12 cellular contexts compared by ENCODE assay signal in the genomic region with DNA sequence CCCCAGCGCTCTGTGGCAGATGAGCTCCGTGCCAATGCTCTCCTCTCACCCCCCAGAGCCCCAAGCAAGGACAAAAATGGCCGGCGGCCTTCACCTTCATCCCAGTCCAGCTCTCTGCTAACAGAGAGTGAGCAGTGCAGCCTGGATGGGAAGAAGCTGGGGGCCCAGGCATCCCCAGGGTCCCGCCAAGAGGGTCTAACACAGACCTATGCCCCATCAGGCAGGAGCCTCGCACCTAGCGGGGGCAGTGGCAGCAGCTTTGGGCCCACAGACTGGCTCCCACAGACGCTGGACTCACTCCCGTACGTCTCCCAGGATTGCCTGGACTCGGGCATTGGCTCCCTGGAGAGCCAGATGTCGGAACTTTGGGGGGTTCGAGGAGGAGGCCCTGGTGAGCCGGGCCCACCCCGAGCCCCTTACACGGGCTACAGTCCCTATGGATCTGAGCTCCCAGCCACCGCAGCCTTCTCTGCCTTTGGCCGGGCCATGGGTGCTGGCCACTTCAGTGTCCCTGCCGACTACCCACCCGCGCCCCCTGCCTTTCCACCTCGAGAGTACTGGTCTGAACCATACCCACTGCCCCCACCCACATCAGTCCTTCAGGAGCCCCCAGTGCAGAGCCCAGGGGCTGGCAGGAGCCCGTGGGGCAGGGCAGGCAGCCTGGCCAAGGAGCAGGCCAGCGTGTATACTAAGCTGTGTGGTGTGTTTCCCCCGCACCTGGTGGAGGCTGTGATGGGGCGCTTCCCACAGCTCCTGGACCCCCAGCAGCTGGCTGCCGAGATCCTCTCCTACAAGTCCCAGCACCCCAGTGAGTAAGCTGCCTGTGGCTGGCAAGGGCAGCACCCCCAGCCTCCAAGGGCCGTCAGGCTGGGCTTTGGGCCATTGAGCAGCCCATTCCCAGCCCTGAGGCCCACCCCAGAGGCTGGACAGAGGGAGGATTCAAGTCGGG. TPM values are rescaled to one million over a fixed set of nuclear protein-coding genes. Genes with fewer than 3 reads are reported as not detected.
DNase-seq lines count a peak whose midpoint lies in the region; ATAC-seq and TF ChIP-seq lines count a peak whose summit lies in the region.
"Had no signal": no experiment of that assay in that cellular context is flagged by ENCODE, and none has a peak within 500 bp of the region (broad histone marks: within the 10 kb centered on the region; RNA-seq: fewer than 3 reads in every experiment).

No MANE protein-coding gene starts in this region.

- peaks cover 46% of the 10 kb centered on the region for H3K4me1 Mint-ChIP-seq in CD4-positive, alpha-beta T cell (ENCODE audit: low read depth)
- H3K4me1 Mint-ChIP-seq in dendritic cell treated with granulocyte-macrophage colony-stimulating factor and Interleukin-4, amounts not matched to agents 40 ng/mL and 50 ng/mL, for 4 days (ENCODE audit: low read depth) = peaks cover 99% of the 10 kb centered on the region

- POLR2A ChIA-PET in CD4-positive, alpha-beta T cell (lab: Charles Lee) = interaction anchor here (1.4 to 7.8 kb wide), 2 partner anchors 8 to 31 kb away, joined by 4 to 136 read pairs; a partner anchor contains a TSS

- H3K9me3 ChIP-seq in CD4-positive, alpha-beta T cell (ENCODE audit: control insufficient read depth, low read length) = no peaks in the 10 kb centered on the region
- H3K9me3 ChIP-seq in RWPE2 (ENCODE audit: severe bottlenecking) = no peaks in the 10 kb centered on the region
- no peaks in the 10 kb centered on the region for H3K9me3 ChIP-seq in gastrocnemius medialis
- H3K9me3 ChIP-seq in MG63 = no peaks in the 10 kb centered on the region
- no peaks in the 10 kb centered on the region for H3K9me3 ChIP-seq in neuronal stem cell (replicated peaks in 1 of 2; ENCODE audit: control insufficient read depth in 2 of 2, insufficient read depth in 1 of 2, low read depth in 1 of 2, low read length in 2 of 2)
- H3K9me3 ChIP-seq: SJCRH30 had no signal

- H3K4me3 ChIP-seq in RWPE2 (ENCODE audit: severe bottlenecking) (no peak overlapping the region), gastrocnemius medialis (no peak overlapping the region), MG63 (no peak overlapping the region), neuronal stem cell (ENCODE audit: low read length in 2 of 2) (no peak overlapping the region)
- H3K4me3 ChIP-seq: SJCRH30 had no signal

- H3K4me1 ChIP-seq in RWPE2 (ENCODE audit: insufficient read depth, poor library complexity, severe bottlenecking) (peaks cover 48% of the 10 kb centered on the region), gastrocnemius medialis (peaks cover 48 to 49% of the 10 kb centered on the region in 2 donors), neuronal stem cell (ENCODE audit: control insufficient read depth in 2 of 2, insufficient read depth in 1 of 2, low read depth in 1 of 2, low read length in 2 of 2) (peaks cover 2 to 9% of the 10 kb centered on the region in 2 donors)

- no peak overlapping the region for H3K4ac ChIP-seq in neuronal stem cell (ENCODE audit: low read length)

- no peak overlapping the region for H3K27ac ChIP-seq in CD4-positive, alpha-beta T cell (ENCODE audit: low read depth, low read length)
- H3K27ac ChIP-seq in RWPE2 (ENCODE audit: poor library complexity, severe bottlenecking) (peak overlapping the region; percentile 98), gastrocnemius medialis (peak overlapping the region in 3 of 4 donors; percentile 72 to 89 (median 79)), neuronal stem cell (replicated peaks; ENCODE audit: low read length) (no peak overlapping the region)
- H3K27ac ChIP-seq: foreskin keratinocyte, SJCRH30 had no signal

- in situ Hi-C loops in gastrocnemius medialis (cut with MboI; ENCODE audit: low sequenced_read_pairs in 4 of 4) = no loop called here

- H2BK12ac ChIP-seq in neuronal stem cell (ENCODE audit: low read length) = no peak overlapping the region

- no peak overlapping the region for H3K4me2 ChIP-seq in neuronal stem cell (ENCODE audit: insufficient read depth, low read length, poor library complexity, severe bottlenecking)

- peaks cover 77% of the 10 kb centered on the region for H3K36me3 Mint-ChIP-seq in CD4-positive, alpha-beta T cell (ENCODE audit: low read depth)
- peaks cover 70% of the 10 kb centered on the region for H3K36me3 Mint-ChIP-seq in dendritic cell treated with granulocyte-macrophage colony-stimulating factor and Interleukin-4, amounts not matched to agents 40 ng/mL and 50 ng/mL, for 4 days (ENCODE audit: low read depth)

- WGBS in neuronal stem cell (ENCODE audit: extremely low coverage in 2 of 2, insufficient read length in 2 of 2, insufficient replicate concordance in 1 of 2), 2 donors = no CpG with 5 or more reads among the region's 29 CpGs

- H3K27ac Mint-ChIP-seq in CD4-positive, alpha-beta T cell = peak overlapping the region; percentile 100
- peak overlapping the region; percentile 60 for H3K27ac Mint-ChIP-seq in dendritic cell treated with granulocyte-macrophage colony-stimulating factor and Interleukin-4, amounts not matched to agents 40 ng/mL and 50 ng/mL, for 4 days
- H3K27ac Mint-ChIP-seq: WTC11 had no signal

- intact Hi-C loops in CD4-positive, alpha-beta T cell (cut with DNase I, micrococcal nuclease) = no loop called here
- intact Hi-C loops in dendritic cell treated with granulocyte-macrophage colony-stimulating factor and Interleukin-4, amounts not matched to agents 40 ng/mL and 50 ng/mL, for 4 days (cut with micrococcal nuclease) = no loop called here
- intact Hi-C loops in gastrocnemius medialis (cut with DNase I; ENCODE audit: low total_unique reads) = no loop called here

- peak overlapping the region; percentile 75 for H3K4me3 Mint-ChIP-seq in CD4-positive, alpha-beta T cell
- H3K4me3 Mint-ChIP-seq in dendritic cell treated with granulocyte-macrophage colony-stimulating factor and Interleukin-4, amounts not matched to agents 40 ng/mL and 50 ng/mL, for 4 days = no peak overlapping the region
- H3K4me3 Mint-ChIP-seq: WTC11 had no signal

- no peak for TF ChIP-seq POLR2A in gastrocnemius medialis (IDR thresholded peaks at IDR 0.05)

- no peak for ATAC-seq in CD4-positive, alpha-beta T cell (ENCODE audit: poor library complexity)
- ATAC-seq in RWPE2 (ENCODE audit: low read depth) (no peak), gastrocnemius medialis (no peak), HG03354 (IDR thresholded peaks at IDR 0.05; ENCODE audit: poor library complexity, severe bottlenecking, unreplicated experiment) (no peak)
- ATAC-seq: foreskin keratinocyte, HCT116, WTC11 had no signal

- H3K27me3 ChIP-seq in CD4-positive, alpha-beta T cell (ENCODE audit: control insufficient read depth, insufficient read depth, low read length) = no peaks in the 10 kb centered on the region
- no peaks in the 10 kb centered on the region for H3K27me3 ChIP-seq in RWPE2 (ENCODE audit: insufficient read depth, poor library complexity, severe bottlenecking)
- H3K27me3 ChIP-seq in gastrocnemius medialis = no peaks in the 10 kb centered on the region
- no peaks in the 10 kb centered on the region for H3K27me3 ChIP-seq in MG63
- no peaks in the 10 kb centered on the region for H3K27me3 ChIP-seq in neuronal stem cell (ENCODE audit: control insufficient read depth in 3 of 3, insufficient read depth in 3 of 3, low read depth in 1 of 3, low read length in 3 of 3)
- H3K27me3 ChIP-seq: foreskin keratinocyte, SJCRH30 had no signal

- H2BK15ac ChIP-seq in neuronal stem cell (ENCODE audit: low read length) = no peak overlapping the region

- no peak overlapping the region for H3K9ac ChIP-seq in neuronal stem cell (ENCODE audit: low read depth, low read length, poor library complexity)

- no peaks in the 10 kb centered on the region for H3K9me3 Mint-ChIP-seq in CD4-positive, alpha-beta T cell
- no peaks in the 10 kb centered on the region for H3K9me3 Mint-ChIP-seq in dendritic cell treated with granulocyte-macrophage colony-stimulating factor and Interleukin-4, amounts not matched to agents 40 ng/mL and 50 ng/mL, for 4 days
- H3K9me3 Mint-ChIP-seq: WTC11 had no signal

- H2BK5ac ChIP-seq in neuronal stem cell (ENCODE audit: low read length) = no peak overlapping the region

- no peak overlapping the region for H2AFZ ChIP-seq in neuronal stem cell (ENCODE audit: low read length)

- no peak overlapping the region for H4K8ac ChIP-seq in neuronal stem cell (ENCODE audit: low read depth, low read length)

- H4K91ac ChIP-seq in neuronal stem cell (ENCODE audit: low read depth, low read length, poor library complexity) = no peak overlapping the region

- no peak overlapping the region for H2AK5ac ChIP-seq in neuronal stem cell (ENCODE audit: low read depth, low read length)

- no peak for DNase-seq in CD4-positive, alpha-beta T cell
- DNase-seq in RWPE2 (ENCODE audit: low spot score) (no peak), gastrocnemius medialis (no peak), MG63 (no peak), neuronal stem cell (ENCODE audit: low spot score) (no peak)
- DNase-seq: foreskin keratinocyte, NCI-H526, SJCRH30 had no signal

- no peaks in the 10 kb centered on the region for H3K79me1 ChIP-seq in neuronal stem cell (ENCODE audit: low read depth, low read length)

- H3K18ac ChIP-seq in neuronal stem cell (ENCODE audit: low read length) = no peak overlapping the region

- no peak overlapping the region for H3K14ac ChIP-seq in neuronal stem cell (ENCODE audit: low read length)

- H2BK120ac ChIP-seq in neuronal stem cell (ENCODE audit: low read depth, low read length) = no peak overlapping the region

- TF ChIP-seq CTCF in CD4-positive, alpha-beta T cell (IDR thresholded peaks at IDR 0.05) = no peak
- TF ChIP-seq CTCF in RWPE2 (IDR thresholded peaks at IDR 0.05; ENCODE audit: poor library complexity, severe bottlenecking) = no peak
- no peak for TF ChIP-seq CTCF in gastrocnemius medialis (IDR thresholded peaks at IDR 0.05 in 4 of 5, conservative IDR thresholded peaks at IDR 0.05 in 1 of 5)

- CTCF ChIA-PET in CD4-positive, alpha-beta T cell (lab: Charles Lee) = interaction anchor here (7.2 kb wide), 1 partner anchor 26 kb away, joined by 120 read pairs; no protein-coding TSS in a partner anchor

- no peak overlapping the region for H3K23ac ChIP-seq in neuronal stem cell (ENCODE audit: low read depth, low read length, poor library complexity)

- no peaks in the 10 kb centered on the region for H3K27me3 Mint-ChIP-seq in CD4-positive, alpha-beta T cell
- H3K27me3 Mint-ChIP-seq in dendritic cell treated with granulocyte-macrophage colony-stimulating factor and Interleukin-4, amounts not matched to agents 40 ng/mL and 50 ng/mL, for 4 days = no peaks in the 10 kb centered on the region

- H3K36me3 ChIP-seq in RWPE2 (ENCODE audit: low read depth) (peaks cover 64% of the 10 kb centered on the region), gastrocnemius medialis (peaks cover 3 to 48% of the 10 kb centered on the region in 2 donors), MG63 (peaks cover 44% of the 10 kb centered on the region), neuronal stem cell (replicated peaks in 1 of 2; ENCODE audit: control insufficient read depth in 2 of 2, insufficient read depth in 2 of 2, low read length in 2 of 2) (peaks cover 26 to 70% of the 10 kb centered on the region in 2 donors)

RNA-seq across cellular contexts. Expression of a gene that starts 8.7 kb away (rescaled TPM):
- total RNA-seq in CD4-positive, alpha-beta T cell = 100 to 1,000 TPM; 164 to 165 TPM
- 10 to 100 TPM in 1 of 4 donors, 1 to 10 TPM in 3; 5.3 to 27.1 (median 8.6) TPM for total RNA-seq in gastrocnemius medialis
- total RNA-seq in MG63 (2014; rRNA removed; shearing (Covaris generic); ENCODE audit: low replicate concordance) = 2.2 and 3.8 TPM in 2 replicates
- 2.5 TPM for polyA plus RNA-seq in neuronal stem cell (2013, experiment 1 of 2)
- polyA plus RNA-seq in neuronal stem cell (2013, experiment 2 of 2) = 2.1 TPM

RNA-seq across cellular contexts. Expression of a gene that starts 31.5 kb away (rescaled TPM):
- total RNA-seq in CD4-positive, alpha-beta T cell = 10 to 100 TPM; 39.0 to 41.5 TPM
- total RNA-seq in gastrocnemius medialis = 10 to 100 TPM; 72.1 to 81.0 (median 74.5) TPM
- total RNA-seq in MG63 (2014; rRNA removed; shearing (Covaris generic); ENCODE audit: low replicate concordance) = 64.6 and 68.7 TPM in 2 replicates
- 64.9 TPM for polyA plus RNA-seq in neuronal stem cell (2013, experiment 1 of 2)
- polyA plus RNA-seq in neuronal stem cell (2013, experiment 2 of 2) = 65.6 TPM

Comparison
In these comparisons a context has a peak if more than half of its experiments do, and no peak if none do; other contexts are left out.
1. H3K27ac ChIP-seq: peak in RWPE2 (single experiment) and gastrocnemius medialis (3 of 4); none in CD4-positive, alpha-beta T cell (single experiment) and neuronal stem cell (single experiment).
2. RNA of a gene that starts 8.7 kb away (total RNA-seq): 164 to 165 TPM in CD4-positive, alpha-beta T cell; 5.3 to 27.1 TPM in gastrocnemius medialis and 2.2 to 3.8 TPM in MG63; every median in the first group is over 4 times any median in the second.